In genomic region chr10:4434105-4434504, GRCh38 we compare ENCODE assay signal across 1 cellular context.
TF ChIP-seq lines count a peak whose summit lies in the region.

No MANE protein-coding gene starts in this region.

TF ChIP-seq in IMR-90, 13 proteins besides CTCF, POLR2A, EP300 and RAD21 (continued from another document):
- no peak for TF ChIP-seq BHLHE40 (IDR thresholded peaks at IDR 0.05; ENCODE audit: low read depth, low read length)
TF ChIP-seq in IMR-90: peak in this region for 0.
